ENCODE assay signal across 10 cellular contexts in genomic region chr15:47505712-47506542, GRCh38.
A peak's percentile ranks its signal among the peaks of the same experiment; 100 is the strongest.
DNase-seq lines count a peak whose midpoint lies in the region; ATAC-seq and TF ChIP-seq lines count a peak whose summit lies in the region.
"Had no signal": no experiment of that assay in that cellular context is flagged by ENCODE, and none has a peak within 500 bp of the region (broad histone marks: within the 10 kb centered on the region; RNA-seq: fewer than 3 reads in every experiment).

No MANE protein-coding gene starts in this region.

- no peaks in the 10 kb centered on the region for H3K79me2 ChIP-seq in SK-N-SH (ENCODE audit: insufficient read depth)

- CTCF ChIA-PET in SK-N-SH (lab: Yijun Ruan, JAX) = interaction anchor here (0.7 to 1.0 kb wide), 3 partner anchors 34 to 310 kb away, joined by 3 to 4 read pairs (median 3); no protein-coding TSS in a partner anchor

- H3K36me3 ChIP-seq in SK-N-SH (replicated peaks in 1 of 2; ENCODE audit: control insufficient read depth in 1 of 2, insufficient read depth in 2 of 2, low read length in 1 of 2) (no peaks in the 10 kb centered on the region), testis (ENCODE audit: low read depth, missing control alignments) (no peaks in the 10 kb centered on the region)

- no peak overlapping the region for H2AFZ ChIP-seq in SK-N-SH (ENCODE audit: low read depth)

- peak overlapping the region in 1 of 2 experiments; percentile 89; a peak in 3 of 4 replicates for H3K27ac ChIP-seq in SK-N-SH (ENCODE audit: low read depth in 2 of 2, low read length in 1 of 2)
- H3K27ac ChIP-seq in testis = no peak overlapping the region

- no peaks in the 10 kb centered on the region for H3F3A ChIP-seq in SK-N-SH (replicated peaks; ENCODE audit: insufficient read depth)

- H3K4me2 ChIP-seq in SK-N-SH = no peak overlapping the region

- H3K9me3 ChIP-seq in SK-N-SH = no peaks in the 10 kb centered on the region
- no peaks in the 10 kb centered on the region for H3K9me3 ChIP-seq in testis

- DNase-seq in NCI-H748 treated with DMSO at 0.1 percent for 48 hours (lab: John Stamatoyannopoulos, UW) = peak; percentile 12
- DNase-seq in NCI-H748 (lab: John Stamatoyannopoulos, UW; ENCODE audit: unreplicated experiment) = no peak
- DNase-seq in SK-N-SH = peak; percentile 25
- peak; percentile 11 for DNase-seq in fibroblast of villous mesenchyme (ENCODE audit: low read depth)
- peak; percentile 18 for DNase-seq in stromal cell of bone marrow (ENCODE audit: low read depth)
- no peak for DNase-seq in testis
- no peak for DNase-seq in activated T-cell treated with anti-CD3 and anti-CD28 coated beads, Interleukin-2, amount 50 U/mL, for 48 hours
- DNase-seq: activated T-cell treated with anti-CD3 and anti-CD28 coated beads, Interleukin-2, amount 50 U/mL, for 4 hours; dorsolateral prefrontal cortex had no signal

- TF ChIP-seq EP300 in SK-N-SH (IDR thresholded peaks at IDR 0.05; ENCODE audit: borderline replicate concordance in 1 of 2, low read depth in 1 of 2, low read length in 1 of 2) = peak in 1 of 2 experiments; percentile 44; a peak in 1 of 4 replicates

- no peak for TF ChIP-seq RAD21 in SK-N-SH (IDR thresholded peaks at IDR 0.05; ENCODE audit: low read length)

- H4K20me1 ChIP-seq in SK-N-SH (ENCODE audit: insufficient read depth) = no peaks in the 10 kb centered on the region

- H3K4me3 ChIP-seq in SK-N-SH (ENCODE audit: low read depth in 2 of 2, low read length in 1 of 2) = no peak overlapping the region
- no peak overlapping the region for H3K4me3 ChIP-seq in fibroblast of villous mesenchyme (ENCODE audit: low read depth, low read length)
- no peak overlapping the region for H3K4me3 ChIP-seq in testis
- H3K4me3 ChIP-seq: dorsolateral prefrontal cortex had no signal

- 37% methylated on average over 10 of the region's 10 CpGs for WGBS in SK-N-SH (ENCODE audit: low lambda C conversion rate)
- 40 to 57% methylated on average over 10 of the region's 10 CpGs for WGBS in testis, 2 donors

- H3K27me3 ChIP-seq in SK-N-SH (ENCODE audit: insufficient read depth) (no peaks in the 10 kb centered on the region), testis (no peaks in the 10 kb centered on the region)
- H3K27me3 ChIP-seq: dorsolateral prefrontal cortex had no signal

- POLR2A ChIA-PET in SK-N-SH (lab: Yijun Ruan, JAX) = interaction anchor here (0.7 to 1.8 kb wide), 2 partner anchors 11 to 772 kb away, joined by 4 read pairs; no protein-coding TSS in a partner anchor

- no peaks in the 10 kb centered on the region for H3K9me2 ChIP-seq in SK-N-SH

- TF ChIP-seq CTCF in SK-N-SH (IDR thresholded peaks at IDR 0.05) = no peak
- no peak for TF ChIP-seq CTCF in fibroblast of villous mesenchyme (IDR thresholded peaks at IDR 0.05; ENCODE audit: insufficient read depth, low read depth, low read length)
- TF ChIP-seq CTCF in testis (IDR thresholded peaks at IDR 0.05) = no peak

- no peak for TF ChIP-seq POLR2A in testis (IDR thresholded peaks at IDR 0.05)

- intact Hi-C loops in testis (cut with DNase I; ENCODE audit: low total_unique reads) = no loop called here

- no peak overlapping the region for H3K9ac ChIP-seq in SK-N-SH

- H3K4me1 ChIP-seq in SK-N-SH (ENCODE audit: control insufficient read depth in 1 of 2, insufficient read depth in 2 of 2, low read depth in 1 of 2, low read length in 1 of 2) (peaks cover 10 to 36% of the 10 kb centered on the region in 2 experiments; a peak in 3 of 4 replicates), testis (no peaks in the 10 kb centered on the region)

- ATAC-seq in GM19023 (IDR thresholded peaks at IDR 0.05; ENCODE audit: unreplicated experiment) = no peak
- ATAC-seq: activated T-cell treated with anti-CD3 and anti-CD28 coated beads, Interleukin-2, amount 50 U/mL, for 4 hours had no signal

TF ChIP-seq in SK-N-SH, 30 proteins besides CTCF, POLR2A, EP300 and RAD21:
- no peak for TF ChIP-seq GABPA (IDR thresholded peaks at IDR 0.05; ENCODE audit: low read depth)
- TF ChIP-seq FOSL2 (IDR thresholded peaks at IDR 0.05; ENCODE audit: borderline replicate concordance, low read depth) = no peak
- peak; percentile 30; the same call in 1 of the 2 replicates for TF ChIP-seq RCOR1 (IDR thresholded peaks at IDR 0.05; ENCODE audit: low read length)
- TF ChIP-seq MAX (IDR thresholded peaks at IDR 0.05; ENCODE audit: low read depth) = no peak
- TF ChIP-seq NRF1 (IDR thresholded peaks at IDR 0.05; ENCODE audit: low read depth, low read length) = no peak
- no peak for TF ChIP-seq YY1 (IDR thresholded peaks at IDR 0.05; ENCODE audit: low read depth)

Comparison
In these comparisons a context has a peak if more than half of its experiments do, and no peak if none do; other contexts are left out.
1. DNase-seq: peak in NCI-H748 treated with DMSO at 0.1 percent for 48 hours (single experiment), SK-N-SH (single experiment), fibroblast of villous mesenchyme (single experiment) and stromal cell of bone marrow (single experiment); none in NCI-H748 (single experiment), testis (single experiment) and activated T-cell treated with anti-CD3 and anti-CD28 coated beads, Interleukin-2, amount 50 U/mL, for 48 hours (0 of 2).